8 cellular contexts compared by ENCODE assay signal in the genomic region with DNA sequence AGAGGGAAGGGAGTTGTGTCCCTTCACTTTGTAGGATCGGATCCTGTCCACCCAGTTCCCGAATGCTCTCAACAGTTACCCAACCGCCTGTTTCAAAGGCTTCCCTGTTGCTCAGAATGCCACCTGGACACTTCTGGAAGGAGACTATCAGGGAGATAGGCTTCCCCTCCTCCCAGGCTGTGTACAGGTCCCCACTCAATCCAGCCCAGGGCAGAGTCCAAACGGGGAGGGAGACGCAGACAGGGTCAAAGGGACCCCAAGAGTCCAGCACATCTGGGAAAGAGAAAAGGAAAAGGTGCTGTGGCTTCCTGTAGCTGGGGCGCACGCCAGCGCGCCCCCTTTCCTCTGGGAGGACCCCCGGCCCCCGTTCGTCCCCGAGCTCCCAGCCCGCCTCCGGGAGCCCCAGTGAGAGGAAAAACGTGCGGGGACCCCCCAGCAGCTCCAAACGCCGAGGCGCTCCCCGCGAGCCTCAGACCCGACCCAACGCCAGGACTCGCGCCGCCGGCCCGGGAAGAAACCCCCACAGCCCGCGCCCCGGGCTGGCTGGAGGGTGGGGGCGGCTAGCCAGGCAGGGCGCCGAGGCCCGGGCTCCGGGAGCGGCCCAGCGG. TPM values are rescaled to one million over a fixed set of nuclear protein-coding genes. Genes with fewer than 3 reads are reported as not detected.
DNase-seq lines count a peak whose midpoint lies in the region; ATAC-seq, FAIRE-seq and TF ChIP-seq lines count a peak whose summit lies in the region.

No MANE protein-coding gene starts in this region.

- peak overlapping the region; percentile 99 for H3K9ac ChIP-seq in HepG2 (ENCODE audit: insufficient read depth, low read depth, low read length)

- peak overlapping the region; percentile 73 for H3K4me2 ChIP-seq in HepG2 (ENCODE audit: low read depth, low read length)

- POLR2A ChIA-PET in HepG2 (lab: Yijun Ruan, JAX) = interaction anchor here (0.6 to 2.0 kb wide), 11 partner anchors 9 to 650 kb away, joined by 3 to 13 read pairs (median 4); a partner anchor contains a TSS

- intact Hi-C loops in HepG2 (cut with micrococcal nuclease; ENCODE audit: unreplicated experiment) = no loop called here

- BruUV-seq in HepG2 (replicated peaks; lab: Mats Ljungman, UMichigan) = TSS peak; percentile 79

- H4K20me1 ChIP-seq in HepG2 (ENCODE audit: insufficient read depth, low read length) = peaks cover 49% of the 10 kb centered on the region

- in situ Hi-C loops in brain microvascular endothelial cell (cut with HindIII; ENCODE audit: low pct_ligation_motif_present, low sequenced_read_pairs) (no loop called here), HepG2 (cut with HindIII; ENCODE audit: extremely low pct_ligation_motif_present, low pct_unique_long_range_greater_than_20kb) (no loop called here)

- DNase-seq in activated gamma-delta T cell (lab: John Stamatoyannopoulos, UW) (peak; percentile 33), activated gamma-delta T cell treated with Interleukin-2 at 50 U/mL for 16 hours (no peak), NCI-H2171 treated with DMSO at 0.1 percent for 48 hours (lab: John Stamatoyannopoulos, UW) (peak; percentile 43), brain microvascular endothelial cell (peak; percentile 12), HepG2 (ENCODE audit: low spot score) (peak; percentile 67), thoracic aorta (ENCODE audit: low spot score) (no peak)
- no peak for DNase-seq in activated CD4-positive, CD25-positive, alpha-beta regulatory T cell treated with anti-CD3 and anti-CD28 coated beads, Interleukin-2, amount 50 U/mL, for 72 hours

- TF ChIP-seq EP300 in HepG2 (IDR thresholded peaks at IDR 0.05; ENCODE audit: low read depth in 2 of 2, low read length in 2 of 2) = peak in 1 of 2 experiments; percentile 17; a peak in 1 of 4 replicates
- TF ChIP-seq EP300 in HepG2 (CRISPR knock-in tag; IDR thresholded peaks at IDR 0.05; ENCODE audit: borderline replicate concordance) = no peak

- TF ChIP-seq POLR2A in HepG2 (IDR thresholded peaks at IDR 0.05; ENCODE audit: insufficient read depth in 1 of 2, low read depth in 2 of 2, low read length in 2 of 2) = peak; percentile 64 to 86

- peak; percentile 75 for FAIRE-seq in HepG2 (lab: Jason Lieb, UNC)

- H3K4me1 ChIP-seq in HepG2 (ENCODE audit: insufficient read depth, low read length) = peaks cover 78% of the 10 kb centered on the region
- peaks cover 33 to 50% of the 10 kb centered on the region in 2 donors for H3K4me1 ChIP-seq in thoracic aorta (ENCODE audit: control insufficient read depth in 1 of 2, low read depth in 2 of 2)

- H3K4me3 ChIP-seq in brain microvascular endothelial cell (ENCODE audit: low read depth, low read length) = peak overlapping the region; percentile 94
- H3K4me3 ChIP-seq in HepG2 (replicated peaks in 1 of 3; ENCODE audit: insufficient read depth in 1 of 3, low read depth in 2 of 3, low read length in 3 of 3) = peak overlapping the region; percentile 66 to 86 (median 76)
- peak overlapping the region; percentile 92 for H3K4me3 ChIP-seq in thoracic aorta

- H3K36me3 ChIP-seq in brain microvascular endothelial cell (replicated peaks) (peaks cover 32% of the 10 kb centered on the region), HepG2 (replicated peaks in 1 of 2; ENCODE audit: control insufficient read depth in 1 of 2, insufficient read depth in 2 of 2, low read length in 2 of 2) (peaks cover 8 to 32% of the 10 kb centered on the region in 2 experiments; a peak in 4 of 5 replicates), thoracic aorta (peaks cover 4% of the 10 kb centered on the region)

- WGBS in HepG2 (ENCODE audit: low lambda C conversion rate) = under 1% methylated on average over 8 of the region's 39 CpGs

- H3K27ac ChIP-seq in brain microvascular endothelial cell (peak overlapping the region; percentile 96), HepG2 (ENCODE audit: extremely low read length, insufficient read depth, low read length) (peak overlapping the region; percentile 97), thoracic aorta (peak overlapping the region; percentile 90 to 95)

- TF ChIP-seq CTCF in brain microvascular endothelial cell (IDR thresholded peaks at IDR 0.05; ENCODE audit: low read depth, low read length, missing control alignments) (no peak), HepG2 (CRISPR knock-in tag; IDR thresholded peaks at IDR 0.05) (peak; percentile 59), thoracic aorta (IDR thresholded peaks at IDR 0.05) (no peak)

- ATAC-seq in HG02571 (IDR thresholded peaks at IDR 0.05; ENCODE audit: unreplicated experiment) (peak; percentile 12), HepG2 (peak; percentile 46), thoracic aorta (ENCODE audit: insufficient number of reproducible peaks, low FRiP score, low read depth) (no peak)

- CTCF ChIA-PET in HepG2 (lab: Yijun Ruan, JAX; ENCODE audit: low intra/inter-chr PET ratio, low total read pairs) = no interaction called here

- H2AFZ ChIP-seq in HepG2 (ENCODE audit: low read length) = no peak overlapping the region

- TF ChIP-seq RAD21 in HepG2 (CRISPR knock-in tag; IDR thresholded peaks at IDR 0.05) = no peak

- H3K27me3 ChIP-seq in brain microvascular endothelial cell (replicated peaks) (no peaks in the 10 kb centered on the region), HepG2 (ENCODE audit: control insufficient read depth in 1 of 2, insufficient read depth in 2 of 2, low read length in 2 of 2) (no peaks in the 10 kb centered on the region), thoracic aorta (replicated peaks; ENCODE audit: insufficient read depth) (no peaks in the 10 kb centered on the region)

- no peaks in the 10 kb centered on the region for H3K9me3 ChIP-seq in HepG2 (ENCODE audit: low read length)
- no peaks in the 10 kb centered on the region for H3K9me3 ChIP-seq in thoracic aorta

- H3K79me2 ChIP-seq in HepG2 (ENCODE audit: insufficient read depth, low read length) = peaks cover 53% of the 10 kb centered on the region

RNA-seq across cellular contexts. Expression of a gene that starts 0.6 kb away (rescaled TPM):
- total RNA-seq in HepG2 (2016; rRNA removed; fragmentation: Illumina TruSeq; extraction: Trizol) (135 and 265 TPM in 2 replicates), thoracic aorta (100 to 1,000 TPM; 152 to 154 TPM)
- total RNA-seq in HepG2 (2016; cell fraction: cytosol; rRNA removed; fragmentation: Illumina TruSeq; extraction: Trizol; ENCODE audit: low read depth) = 32.2 and 32.9 TPM in 2 replicates
- 115 and 269 TPM in 2 replicates for total RNA-seq in HepG2 (2016; cell fraction: insoluble cytoplasmic fraction; rRNA removed; fragmentation: Illumina TruSeq; extraction: Trizol)
- 110 and 114 TPM in 2 replicates for total RNA-seq in HepG2 (2016; cell fraction: membrane; rRNA removed; fragmentation: Illumina TruSeq; extraction: Trizol)
- total RNA-seq in HepG2 (2016; cell fraction: nucleus; rRNA removed; fragmentation: Illumina TruSeq; extraction: Trizol) = 228 and 275 TPM in 2 replicates
- 220 and 224 TPM in 2 replicates for polyA plus RNA-seq in HepG2 (2011; rRNA removed)
- 264 and 277 TPM in 2 replicates for polyA plus RNA-seq in HepG2 (2011; cell fraction: cytosol; rRNA removed)
- 180 and 191 TPM in 2 replicates for polyA plus RNA-seq in HepG2 (2011; cell fraction: nucleus; rRNA removed)
- polyA plus RNA-seq in HepG2 (2012) = 188 and 224 TPM in 2 replicates
- 32.1 and 37.0 TPM in 2 replicates for polyA plus RNA-seq in HepG2 (2016; cell fraction: cytosol; fragmentation: Illumina TruSeq; extraction: Trizol; ENCODE audit: low read depth)
- 124 and 145 TPM in 2 replicates for polyA plus RNA-seq in HepG2 (2016; cell fraction: insoluble cytoplasmic fraction; fragmentation: Illumina TruSeq; extraction: Trizol; ENCODE audit: low read depth)
- polyA plus RNA-seq in HepG2 (2016; cell fraction: membrane; fragmentation: Illumina TruSeq; extraction: Trizol; ENCODE audit: low read depth) = 76.2 and 78.0 TPM in 2 replicates
- 397 and 400 TPM in 2 replicates for polyA plus RNA-seq in HepG2 (2016; cell fraction: nucleus; fragmentation: Illumina TruSeq; extraction: Trizol; ENCODE audit: insufficient read depth, low read depth)
- 375 and 710 TPM in 2 replicates for polyA minus RNA-seq in HepG2 (2011; rRNA and poly(A)+ RNA removed; ENCODE audit: low replicate concordance)
- polyA minus RNA-seq in HepG2 (2011; cell fraction: cytosol; rRNA and poly(A)+ RNA removed) = 173 and 200 TPM in 2 replicates
- polyA minus RNA-seq in HepG2 (2011; cell fraction: nucleus; rRNA and poly(A)+ RNA removed) = 72.5 and 84.8 TPM in 2 replicates

RNA-seq across cellular contexts. Expression of a gene that starts 0.9 kb away (rescaled TPM):
- total RNA-seq in HepG2 (2016; rRNA removed; fragmentation: Illumina TruSeq; extraction: Trizol) (1.1 and 2.2 TPM in 2 replicates), thoracic aorta (under 1 TPM in 1 of 2 donors, not detected in 1; 0.42 TPM)
- total RNA-seq in HepG2 (2016; cell fraction: cytosol; rRNA removed; fragmentation: Illumina TruSeq; extraction: Trizol; ENCODE audit: low read depth) = 3.2 and 4.6 TPM in 2 replicates
- total RNA-seq in HepG2 (2016; cell fraction: insoluble cytoplasmic fraction; rRNA removed; fragmentation: Illumina TruSeq; extraction: Trizol) = 1.6 TPM in 2 replicates
- 3.7 and 4.8 TPM in 2 replicates for total RNA-seq in HepG2 (2016; cell fraction: membrane; rRNA removed; fragmentation: Illumina TruSeq; extraction: Trizol)
- 0.53 and 0.75 TPM in 2 replicates for total RNA-seq in HepG2 (2016; cell fraction: nucleus; rRNA removed; fragmentation: Illumina TruSeq; extraction: Trizol)
- polyA plus RNA-seq in HepG2 (2011; rRNA removed) = 1.5 and 3.8 TPM in 2 replicates
- polyA plus RNA-seq in HepG2 (2011; cell fraction: cytosol; rRNA removed) = 2.0 and 2.7 TPM in 2 replicates
- 0.87 and 3.7 TPM in 2 replicates for polyA plus RNA-seq in HepG2 (2011; cell fraction: nucleus; rRNA removed)
- 3.1 and 4.8 TPM in 2 replicates for polyA plus RNA-seq in HepG2 (2012)
- polyA plus RNA-seq in HepG2 (2016; cell fraction: cytosol; fragmentation: Illumina TruSeq; extraction: Trizol; ENCODE audit: low read depth) = 4.2 and 4.8 TPM in 2 replicates
- polyA plus RNA-seq in HepG2 (2016; cell fraction: insoluble cytoplasmic fraction; fragmentation: Illumina TruSeq; extraction: Trizol; ENCODE audit: low read depth) = 1.5 and 2.2 TPM in 2 replicates
- 3.8 and 5.3 TPM in 2 replicates for polyA plus RNA-seq in HepG2 (2016; cell fraction: membrane; fragmentation: Illumina TruSeq; extraction: Trizol; ENCODE audit: low read depth)
- polyA plus RNA-seq in HepG2 (2016; cell fraction: nucleus; fragmentation: Illumina TruSeq; extraction: Trizol; ENCODE audit: insufficient read depth, low read depth) = 1.2 and 2.1 TPM in 2 replicates
- polyA minus RNA-seq in HepG2 (2011; rRNA and poly(A)+ RNA removed; ENCODE audit: low replicate concordance) = 0.56 and 1.5 TPM in 2 replicates
- polyA minus RNA-seq in HepG2 (2011; cell fraction: cytosol; rRNA and poly(A)+ RNA removed) = 0.59 TPM in 1 of 2 replicates, not detected in the other
- polyA minus RNA-seq in HepG2 (2011; cell fraction: nucleus; rRNA and poly(A)+ RNA removed) = 0.77 and 1.1 TPM in 2 replicates

RNA-seq across cellular contexts. Expression of a gene that starts 18.9 kb away (rescaled TPM):
- 10.3 and 13.6 TPM in 2 replicates for total RNA-seq in HepG2 (2016; rRNA removed; fragmentation: Illumina TruSeq; extraction: Trizol)
- 10.3 and 15.8 TPM in 2 replicates for total RNA-seq in HepG2 (2016; cell fraction: cytosol; rRNA removed; fragmentation: Illumina TruSeq; extraction: Trizol; ENCODE audit: low read depth)
- 12.0 and 12.6 TPM in 2 replicates for total RNA-seq in HepG2 (2016; cell fraction: insoluble cytoplasmic fraction; rRNA removed; fragmentation: Illumina TruSeq; extraction: Trizol)
- 10.0 and 13.9 TPM in 2 replicates for total RNA-seq in HepG2 (2016; cell fraction: membrane; rRNA removed; fragmentation: Illumina TruSeq; extraction: Trizol)
- 4.1 and 4.4 TPM in 2 replicates for total RNA-seq in HepG2 (2016; cell fraction: nucleus; rRNA removed; fragmentation: Illumina TruSeq; extraction: Trizol)
- 6.1 and 6.3 TPM in 2 replicates for polyA plus RNA-seq in HepG2 (2011; rRNA removed)
- polyA plus RNA-seq in HepG2 (2011; cell fraction: cytosol; rRNA removed) = 6.8 and 9.7 TPM in 2 replicates
- polyA plus RNA-seq in HepG2 (2011; cell fraction: nucleus; rRNA removed) = 6.6 and 8.7 TPM in 2 replicates
- 6.8 and 8.6 TPM in 2 replicates for polyA plus RNA-seq in HepG2 (2012)
- 14.4 and 20.2 TPM in 2 replicates for polyA plus RNA-seq in HepG2 (2016; cell fraction: cytosol; fragmentation: Illumina TruSeq; extraction: Trizol; ENCODE audit: low read depth)
- polyA plus RNA-seq in HepG2 (2016; cell fraction: insoluble cytoplasmic fraction; fragmentation: Illumina TruSeq; extraction: Trizol; ENCODE audit: low read depth) = 19.8 and 21.6 TPM in 2 replicates
- polyA plus RNA-seq in HepG2 (2016; cell fraction: membrane; fragmentation: Illumina TruSeq; extraction: Trizol; ENCODE audit: low read depth) = 12.6 and 15.8 TPM in 2 replicates
- polyA plus RNA-seq in HepG2 (2016; cell fraction: nucleus; fragmentation: Illumina TruSeq; extraction: Trizol; ENCODE audit: insufficient read depth, low read depth) = 11.3 and 11.9 TPM in 2 replicates
- polyA minus RNA-seq in HepG2 (2011; rRNA and poly(A)+ RNA removed; ENCODE audit: low replicate concordance) = 3.5 and 24.4 TPM in 2 replicates
- 2.3 and 5.0 TPM in 2 replicates for polyA minus RNA-seq in HepG2 (2011; cell fraction: cytosol; rRNA and poly(A)+ RNA removed)
- polyA minus RNA-seq in HepG2 (2011; cell fraction: nucleus; rRNA and poly(A)+ RNA removed) = 1.6 and 2.3 TPM in 2 replicates
- 10 to 100 TPM in 1 of 2 donors, 1 to 10 TPM in 1; 7.0 to 13.3 TPM for total RNA-seq in thoracic aorta

RNA-seq across cellular contexts. Expression of a gene that starts 18.9 kb away (rescaled TPM):
- total RNA-seq in HepG2 (2016; rRNA removed; fragmentation: Illumina TruSeq; extraction: Trizol) = 10.6 and 17.8 TPM in 2 replicates
- 21.0 and 25.4 TPM in 2 replicates for total RNA-seq in HepG2 (2016; cell fraction: cytosol; rRNA removed; fragmentation: Illumina TruSeq; extraction: Trizol; ENCODE audit: low read depth)
- 9.6 and 18.9 TPM in 2 replicates for total RNA-seq in HepG2 (2016; cell fraction: insoluble cytoplasmic fraction; rRNA removed; fragmentation: Illumina TruSeq; extraction: Trizol)
- 22.4 and 26.0 TPM in 2 replicates for total RNA-seq in HepG2 (2016; cell fraction: membrane; rRNA removed; fragmentation: Illumina TruSeq; extraction: Trizol)
- 13.9 and 14.0 TPM in 2 replicates for total RNA-seq in HepG2 (2016; cell fraction: nucleus; rRNA removed; fragmentation: Illumina TruSeq; extraction: Trizol)
- 39.2 and 40.7 TPM in 2 replicates for polyA plus RNA-seq in HepG2 (2011; rRNA removed)
- polyA plus RNA-seq in HepG2 (2011; cell fraction: cytosol; rRNA removed) = 29.3 and 32.3 TPM in 2 replicates
- 29.7 and 32.0 TPM in 2 replicates for polyA plus RNA-seq in HepG2 (2011; cell fraction: nucleus; rRNA removed)
- polyA plus RNA-seq in HepG2 (2012) = 22.8 and 26.6 TPM in 2 replicates
- polyA plus RNA-seq in HepG2 (2016; cell fraction: cytosol; fragmentation: Illumina TruSeq; extraction: Trizol; ENCODE audit: low read depth) = 52.7 and 53.1 TPM in 2 replicates
- 19.0 and 20.1 TPM in 2 replicates for polyA plus RNA-seq in HepG2 (2016; cell fraction: insoluble cytoplasmic fraction; fragmentation: Illumina TruSeq; extraction: Trizol; ENCODE audit: low read depth)
- 38.1 and 44.5 TPM in 2 replicates for polyA plus RNA-seq in HepG2 (2016; cell fraction: membrane; fragmentation: Illumina TruSeq; extraction: Trizol; ENCODE audit: low read depth)
- 46.1 and 51.6 TPM in 2 replicates for polyA plus RNA-seq in HepG2 (2016; cell fraction: nucleus; fragmentation: Illumina TruSeq; extraction: Trizol; ENCODE audit: insufficient read depth, low read depth)
- polyA minus RNA-seq in HepG2 (2011; rRNA and poly(A)+ RNA removed; ENCODE audit: low replicate concordance) = 14.4 and 46.3 TPM in 2 replicates
- 8.0 and 10.5 TPM in 2 replicates for polyA minus RNA-seq in HepG2 (2011; cell fraction: cytosol; rRNA and poly(A)+ RNA removed)
- polyA minus RNA-seq in HepG2 (2011; cell fraction: nucleus; rRNA and poly(A)+ RNA removed) = 7.1 and 7.5 TPM in 2 replicates
- 10 to 100 TPM; 47.6 to 66.6 TPM for total RNA-seq in thoracic aorta

RNA-seq across cellular contexts. Expression of a gene that starts 27.2 kb away (rescaled TPM):
- total RNA-seq in HepG2 (2016; rRNA removed; fragmentation: Illumina TruSeq; extraction: Trizol) = 2,938 and 3,359 TPM in 2 replicates
- 3,183 and 3,719 TPM in 2 replicates for total RNA-seq in HepG2 (2016; cell fraction: cytosol; rRNA removed; fragmentation: Illumina TruSeq; extraction: Trizol; ENCODE audit: low read depth)
- 2,895 and 3,215 TPM in 2 replicates for total RNA-seq in HepG2 (2016; cell fraction: insoluble cytoplasmic fraction; rRNA removed; fragmentation: Illumina TruSeq; extraction: Trizol)
- 5,789 and 6,219 TPM in 2 replicates for total RNA-seq in HepG2 (2016; cell fraction: membrane; rRNA removed; fragmentation: Illumina TruSeq; extraction: Trizol)
- total RNA-seq in HepG2 (2016; cell fraction: nucleus; rRNA removed; fragmentation: Illumina TruSeq; extraction: Trizol) = 1,151 and 1,198 TPM in 2 replicates
- polyA plus RNA-seq in HepG2 (2011; rRNA removed) = 2,401 and 2,404 TPM in 2 replicates
- polyA plus RNA-seq in HepG2 (2011; cell fraction: cytosol; rRNA removed) = 3,191 and 3,845 TPM in 2 replicates
- 1,035 and 1,145 TPM in 2 replicates for polyA plus RNA-seq in HepG2 (2011; cell fraction: nucleus; rRNA removed)
- 2,335 and 2,606 TPM in 2 replicates for polyA plus RNA-seq in HepG2 (2012)
- 3,837 and 4,399 TPM in 2 replicates for polyA plus RNA-seq in HepG2 (2016; cell fraction: cytosol; fragmentation: Illumina TruSeq; extraction: Trizol; ENCODE audit: low read depth)
- 3,343 and 3,509 TPM in 2 replicates for polyA plus RNA-seq in HepG2 (2016; cell fraction: insoluble cytoplasmic fraction; fragmentation: Illumina TruSeq; extraction: Trizol; ENCODE audit: low read depth)
- polyA plus RNA-seq in HepG2 (2016; cell fraction: membrane; fragmentation: Illumina TruSeq; extraction: Trizol; ENCODE audit: low read depth) = 6,158 and 6,472 TPM in 2 replicates
- 1,904 and 1,909 TPM in 2 replicates for polyA plus RNA-seq in HepG2 (2016; cell fraction: nucleus; fragmentation: Illumina TruSeq; extraction: Trizol; ENCODE audit: insufficient read depth, low read depth)
- polyA minus RNA-seq in HepG2 (2011; rRNA and poly(A)+ RNA removed; ENCODE audit: low replicate concordance) = 1,962 and 4,695 TPM in 2 replicates
- 853 and 917 TPM in 2 replicates for polyA minus RNA-seq in HepG2 (2011; cell fraction: cytosol; rRNA and poly(A)+ RNA removed)
- 477 and 550 TPM in 2 replicates for polyA minus RNA-seq in HepG2 (2011; cell fraction: nucleus; rRNA and poly(A)+ RNA removed)
- 100 to 1,000 TPM; 889 to 895 TPM for total RNA-seq in thoracic aorta

Comparison
In these comparisons a context has a peak if more than half of its experiments do, and no peak if none do; other contexts are left out.
1. DNase-seq: peak in activated gamma-delta T cell (single experiment), NCI-H2171 treated with DMSO at 0.1 percent for 48 hours (single experiment), brain microvascular endothelial cell (single experiment) and HepG2 (single experiment); none in activated gamma-delta T cell treated with Interleukin-2 at 50 U/mL for 16 hours (single experiment), thoracic aorta (single experiment) and activated CD4-positive, CD25-positive, alpha-beta regulatory T cell treated with anti-CD3 and anti-CD28 coated beads, Interleukin-2, amount 50 U/mL, for 72 hours (single experiment).
2. Peak in every context shown above with its lines, with median percentiles within 50 percentile points of each other: H3K27ac ChIP-seq and H3K4me3 ChIP-seq.